In genomic region chr11:76825726-76826396, GRCh38 we compare ENCODE assay signal across 18 cellular contexts. TPM values are rescaled to one million over a fixed set of nuclear protein-coding genes. Genes with fewer than 3 reads are reported as not detected.
DNase-seq lines count a peak whose midpoint lies in the region; ATAC-seq, FAIRE-seq and TF ChIP-seq lines count a peak whose summit lies in the region.
"Had no signal": no experiment of that assay in that cellular context is flagged by ENCODE, and none has a peak within 500 bp of the region (broad histone marks: within the 10 kb centered on the region; RNA-seq: fewer than 3 reads in every experiment).

No MANE protein-coding gene starts in this region.

- DNase-seq in activated CD8-positive, alpha-beta memory T cell treated with anti-CD3 and anti-CD28 coated beads, Interleukin-2, amount 10 ng/mL, durations not matched to agents 7 days and 5 days = no peak
- DNase-seq in activated CD8-positive, alpha-beta memory T cell treated with anti-CD3 and anti-CD28 coated beads for 24 hours = no peak
- DNase-seq in Panc1 (ENCODE audit: low read depth, low spot score) = no peak
- no peak for DNase-seq in endothelial cell of umbilical vein (ENCODE audit: low read depth, low spot score)
- DNase-seq in activated naive CD4-positive, alpha-beta T cell (lab: John Stamatoyannopoulos, UW) = no peak
- no peak for DNase-seq in NAMALWA (ENCODE audit: low spot score)
- DNase-seq: activated CD4-positive, alpha-beta T cell treated with anti-CD3 and anti-CD28 coated beads for 1 hour; activated naive CD4-positive, alpha-beta T cell treated with Interleukin-2 at 50 U/mL for 16 hours; CD4-positive, alpha-beta memory T cell; NCI-H1092; NCI-H2107; NCI-H748 treated with DMSO at 0.1 percent for 48 hours; RPMI8226; small intestine; T-helper 17 cell; transverse colon had no signal

- no peak overlapping the region for H3K4me3 Mint-ChIP-seq in activated CD8-positive, alpha-beta memory T cell treated with anti-CD3 and anti-CD28 coated beads, Interleukin-2, amount 10 ng/mL, durations not matched to agents 7 days and 5 days
- H3K4me3 Mint-ChIP-seq: CD4-positive, alpha-beta memory T cell; T-helper 17 cell had no signal

- ATAC-seq in activated CD8-positive, alpha-beta memory T cell treated with anti-CD3 and anti-CD28 coated beads, Interleukin-2, amount 10 ng/mL, durations not matched to agents 7 days and 5 days = no peak
- ATAC-seq in Panc1 = no peak
- ATAC-seq in GM21528 (IDR thresholded peaks at IDR 0.05; ENCODE audit: low FRiP score, unreplicated experiment) = no peak
- ATAC-seq: T-helper 17 cell had no signal

- H3K27ac Mint-ChIP-seq in activated CD8-positive, alpha-beta memory T cell treated with anti-CD3 and anti-CD28 coated beads, Interleukin-2, amount 10 ng/mL, durations not matched to agents 7 days and 5 days = peak overlapping the region; percentile 57
- H3K27ac Mint-ChIP-seq: CD4-positive, alpha-beta memory T cell; T-helper 17 cell had no signal

- H3K9me3 Mint-ChIP-seq in activated CD8-positive, alpha-beta memory T cell treated with anti-CD3 and anti-CD28 coated beads, Interleukin-2, amount 10 ng/mL, durations not matched to agents 7 days and 5 days (ENCODE audit: low read depth) = peaks cover 2% of the 10 kb centered on the region

- intact Hi-C loops in Panc1 (cut with micrococcal nuclease; ENCODE audit: unreplicated experiment) = no loop called here
- intact Hi-C loops in endothelial cell of umbilical vein (cut with micrococcal nuclease) = no loop called here

- H3K79me2 ChIP-seq in endothelial cell of umbilical vein (ENCODE audit: control insufficient read depth, insufficient read depth, low read length) = no peaks in the 10 kb centered on the region

- H3K36me3 ChIP-seq in Panc1 (ENCODE audit: control insufficient read depth, insufficient read depth, low read length) = no peaks in the 10 kb centered on the region
- no peaks in the 10 kb centered on the region for H3K36me3 ChIP-seq in endothelial cell of umbilical vein (ENCODE audit: control insufficient read depth in 2 of 2, extremely low read depth in 1 of 2, insufficient read depth in 2 of 2, low read length in 2 of 2)
- H3K36me3 ChIP-seq in subcutaneous abdominal adipose tissue (ENCODE audit: control insufficient read depth in 5 of 5, insufficient read depth in 5 of 5, low read length in 5 of 5) = no peaks in the 10 kb centered on the region
- H3K36me3 ChIP-seq: transverse colon had no signal

- H3K9me3 ChIP-seq in Panc1 (ENCODE audit: control insufficient read depth, insufficient read depth, low read depth, low read length) (no peaks in the 10 kb centered on the region), endothelial cell of umbilical vein (replicated peaks; ENCODE audit: control insufficient read depth, insufficient read depth, low read length) (no peaks in the 10 kb centered on the region), subcutaneous abdominal adipose tissue (ENCODE audit: control insufficient read depth in 5 of 5, low read length in 5 of 5) (no peaks in the 10 kb centered on the region)
- H3K9me3 ChIP-seq: transverse colon had no signal

- peaks cover 4% of the 10 kb centered on the region for H3K27me3 Mint-ChIP-seq in activated CD8-positive, alpha-beta memory T cell treated with anti-CD3 and anti-CD28 coated beads, Interleukin-2, amount 10 ng/mL, durations not matched to agents 7 days and 5 days

- TF ChIP-seq CTCF in Panc1 (IDR thresholded peaks at IDR 0.05) (no peak), endothelial cell of umbilical vein (IDR thresholded peaks at IDR 0.05; ENCODE audit: extremely low read depth in 1 of 2, insufficient read depth in 1 of 2, low read depth in 1 of 2, low read length in 2 of 2) (no peak)

- in situ Hi-C loops in Panc1 (cut with HindIII; ENCODE audit: low pct_unique_long_range_greater_than_20kb, low sequenced_read_pairs) = no loop called here

- H3K27ac ChIP-seq in Panc1 (ENCODE audit: low read length) = peak overlapping the region; percentile 57; the same call in 1 of the 2 replicates
- H3K27ac ChIP-seq in endothelial cell of umbilical vein (ENCODE audit: insufficient read depth, low read depth, low read length) = peak overlapping the region; percentile 99
- H3K27ac ChIP-seq in subcutaneous abdominal adipose tissue (ENCODE audit: low read depth, low read length) = peak overlapping the region; percentile 76

- no peak for TF ChIP-seq POLR2A in endothelial cell of umbilical vein (IDR thresholded peaks at IDR 0.05; ENCODE audit: low read depth, low read length)

- no TSS peak for BruUV-seq in Panc1 (replicated peaks; lab: Mats Ljungman, UMichigan)
- BruUV-seq in endothelial cell of umbilical vein (replicated peaks; lab: Mats Ljungman, UMichigan) = no TSS peak

- H3K4me1 Mint-ChIP-seq in activated CD8-positive, alpha-beta memory T cell treated with anti-CD3 and anti-CD28 coated beads, Interleukin-2, amount 10 ng/mL, durations not matched to agents 7 days and 5 days = peaks cover 29% of the 10 kb centered on the region

- no peaks in the 10 kb centered on the region for H3K9me1 ChIP-seq in endothelial cell of umbilical vein (replicated peaks; ENCODE audit: control insufficient read depth, extremely low read depth, insufficient read depth, low read length)

- H3K4me1 ChIP-seq in Panc1 (ENCODE audit: control insufficient read depth, insufficient read depth, low read length) (peaks cover 18% of the 10 kb centered on the region), endothelial cell of umbilical vein (ENCODE audit: control insufficient read depth, extremely low read depth, insufficient read depth, low read length) (peaks cover 31% of the 10 kb centered on the region), subcutaneous abdominal adipose tissue (ENCODE audit: control insufficient read depth in 5 of 5, insufficient read depth in 5 of 5, low read length in 5 of 5) (peaks cover 5 to 35% (median 23%) of the 10 kb centered on the region in 5 donors)

- H3K36me3 Mint-ChIP-seq in activated CD8-positive, alpha-beta memory T cell treated with anti-CD3 and anti-CD28 coated beads, Interleukin-2, amount 10 ng/mL, durations not matched to agents 7 days and 5 days = peaks cover 8% of the 10 kb centered on the region
- H3K36me3 Mint-ChIP-seq: CD4-positive, alpha-beta memory T cell had no signal

- H3K9ac ChIP-seq in endothelial cell of umbilical vein (replicated peaks; ENCODE audit: extremely low read depth, insufficient read depth, low read length) (no peak overlapping the region), subcutaneous abdominal adipose tissue (ENCODE audit: low read length in 5 of 5) (no peak overlapping the region)

- FAIRE-seq in endothelial cell of umbilical vein (lab: Jason Lieb, UNC) = no peak
- FAIRE-seq: small intestine had no signal

- POLR2A ChIA-PET in Panc1 (lab: Charles Lee) = no interaction called here
- POLR2A ChIA-PET in endothelial cell of umbilical vein (lab: Charles Lee) = interaction anchor here (0.7 kb wide), 1 partner anchor 11 kb away, joined by 3 read pairs; no protein-coding TSS in a partner anchor

- H2AFZ ChIP-seq in endothelial cell of umbilical vein (ENCODE audit: low read depth, low read length) = peak overlapping the region; percentile 54

- CTCF ChIA-PET in activated CD8-positive, alpha-beta memory T cell treated with anti-CD3 and anti-CD28 coated beads, Interleukin-2, amount 10 ng/mL, durations not matched to agents 7 days and 5 days (lab: Charles Lee) = interaction anchor here (0.7 to 1.6 kb wide), 3 partner anchors 11 to 93 kb away, joined by 3 to 4 read pairs (median 3); no protein-coding TSS in a partner anchor
- CTCF ChIA-PET in Panc1 (lab: Charles Lee) (no interaction called here), endothelial cell of umbilical vein (lab: Charles Lee) (interaction anchor here (1.0 to 3.2 kb wide), 4 partner anchors 9 to 93 kb away, joined by 3 to 45 read pairs (median 30); no protein-coding TSS in a partner anchor)

- no peak overlapping the region for H3K4me2 ChIP-seq in endothelial cell of umbilical vein (ENCODE audit: insufficient read depth, low read length)

- H3K4me3 ChIP-seq in Panc1 (ENCODE audit: low read depth in 2 of 2, low read length in 2 of 2) (no peak overlapping the region), endothelial cell of umbilical vein (replicated peaks in 1 of 3; ENCODE audit: insufficient read depth in 1 of 3, low read depth in 1 of 3, low read length in 3 of 3) (no peak overlapping the region), subcutaneous abdominal adipose tissue (ENCODE audit: low read depth in 1 of 5, low read length in 5 of 5) (no peak overlapping the region)
- H3K4me3 ChIP-seq: transverse colon had no signal

- H3K27me3 ChIP-seq in Panc1 (ENCODE audit: control insufficient read depth, insufficient read depth, low read length) = no peaks in the 10 kb centered on the region
- no peaks in the 10 kb centered on the region for H3K27me3 ChIP-seq in endothelial cell of umbilical vein (ENCODE audit: control insufficient read depth in 2 of 2, insufficient read depth in 2 of 2, low read length in 2 of 2)
- no peaks in the 10 kb centered on the region for H3K27me3 ChIP-seq in subcutaneous abdominal adipose tissue (ENCODE audit: control insufficient read depth in 5 of 5, insufficient read depth in 4 of 5, low read length in 5 of 5)
- H3K27me3 ChIP-seq: transverse colon had no signal

- dilution Hi-C loops in endothelial cell of umbilical vein (cut with MboI; ENCODE audit: extremely low pct_ligation_motif_present, low sequenced_read_pairs) = no loop called here

- no peaks in the 10 kb centered on the region for H4K20me1 ChIP-seq in endothelial cell of umbilical vein (replicated peaks; ENCODE audit: control insufficient read depth, extremely low read depth, insufficient read depth, low read length)

RNA-seq across cellular contexts. Expression of gene ACER3, which starts 34.9 kb away (rescaled TPM):
- 10 to 100 TPM; 11.0 to 13.3 TPM for total RNA-seq in activated CD8-positive, alpha-beta memory T cell treated with anti-CD3 and anti-CD28 coated beads, Interleukin-2, amount 10 ng/mL, durations not matched to agents 7 days and 5 days
- total RNA-seq in Panc1 (2021; ENCODE audit: unreplicated experiment) (41.8 TPM), endothelial cell of umbilical vein (22.4 and 31.6 TPM in 2 replicates)
- 13.2 TPM for polyA plus RNA-seq in Panc1 (2012; ENCODE audit: insufficient read length)
- 8.9 and 9.9 TPM in 2 replicates for polyA plus RNA-seq in endothelial cell of umbilical vein
- 7.1 and 7.2 TPM in 2 replicates for polyA plus RNA-seq in endothelial cell of umbilical vein (2011; cell fraction: cytosol; rRNA removed)
- polyA plus RNA-seq in endothelial cell of umbilical vein (2011; cell fraction: nucleus; rRNA removed) = 13.6 and 17.0 TPM in 2 replicates
- polyA plus RNA-seq in endothelial cell of umbilical vein (2012) = 19.6 and 25.8 TPM in 2 replicates
- polyA minus RNA-seq in endothelial cell of umbilical vein = 34.9 and 35.1 TPM in 2 replicates
- polyA minus RNA-seq in endothelial cell of umbilical vein (2011; cell fraction: cytosol; rRNA and poly(A)+ RNA removed) = 7.7 TPM
- 22.3 and 28.9 TPM in 2 replicates for polyA minus RNA-seq in endothelial cell of umbilical vein (2011; cell fraction: nucleus; rRNA and poly(A)+ RNA removed)

RNA-seq across cellular contexts. Expression of gene TSKU, which starts 42.7 kb away (rescaled TPM):
- total RNA-seq in activated CD8-positive, alpha-beta memory T cell treated with anti-CD3 and anti-CD28 coated beads, Interleukin-2, amount 10 ng/mL, durations not matched to agents 7 days and 5 days = 1 to 10 TPM in 1 of 2 experiments, under 1 TPM in 1; 0.35 to 1.5 TPM
- total RNA-seq in Panc1 (2021; ENCODE audit: unreplicated experiment) (31.4 TPM), endothelial cell of umbilical vein (16.2 and 22.5 TPM in 2 replicates)
- polyA plus RNA-seq in Panc1 (2012; ENCODE audit: insufficient read length) = 44.7 TPM
- polyA plus RNA-seq in endothelial cell of umbilical vein = 21.2 and 30.2 TPM in 2 replicates
- polyA plus RNA-seq in endothelial cell of umbilical vein (2011; cell fraction: cytosol; rRNA removed) = 13.4 and 16.3 TPM in 2 replicates
- 5.6 and 7.1 TPM in 2 replicates for polyA plus RNA-seq in endothelial cell of umbilical vein (2011; cell fraction: nucleus; rRNA removed)
- polyA plus RNA-seq in endothelial cell of umbilical vein (2012) = 15.4 and 22.7 TPM in 2 replicates
- 16.8 and 20.0 TPM in 2 replicates for polyA minus RNA-seq in endothelial cell of umbilical vein
- 38.3 TPM for polyA minus RNA-seq in endothelial cell of umbilical vein (2011; cell fraction: cytosol; rRNA and poly(A)+ RNA removed)
- 5.4 and 6.7 TPM in 2 replicates for polyA minus RNA-seq in endothelial cell of umbilical vein (2011; cell fraction: nucleus; rRNA and poly(A)+ RNA removed)
- total RNA-seq: CD4-positive, alpha-beta memory T cell; T-helper 17 cell had no signal
